In genomic region chr5:61332369-61332745, GRCh38 we compare ENCODE assay signal across 8 cellular contexts. TPM values are rescaled to one million over a fixed set of nuclear protein-coding genes. Genes with fewer than 3 reads are reported as not detected.
A peak's percentile ranks its signal among the peaks of the same experiment; 100 is the strongest.
DNase-seq lines count a peak whose midpoint lies in the region; ATAC-seq and TF ChIP-seq lines count a peak whose summit lies in the region.

No MANE protein-coding gene starts in this region.

- peaks cover 0 to 2% (median 0%) of the 10 kb centered on the region in 3 donors for H3K27me3 Mint-ChIP-seq in CD14-positive monocyte (ENCODE audit: low read depth in 3 of 3)

- H3K27ac Mint-ChIP-seq in CD14-positive monocyte, result peak overlapping the region; percentile 71 to 94 (median 88)

- no peak for DNase-seq in CD14-positive monocyte (ENCODE audit: low spot score)
- DNase-seq in Peyer's patch, result peak; percentile 37 to 75 (median 70)
- no peak for DNase-seq in brain microvascular endothelial cell
- DNase-seq in stomach, result peak; percentile 41

- intact Hi-C loops in CD14-positive monocyte (cut with micrococcal nuclease), result loop anchor here (5.0 to 10.0 kb wide), 4 partner anchors 55 to 278 kb away; partner anchors contain the start of gene SMIM15 (in 1 of the 2)
- intact Hi-C loops in stomach (cut with DNase I; ENCODE audit: low total_unique reads), result loop anchor here (5.0 kb wide), 1 partner anchor 75 kb away; no protein-coding TSS in a partner anchor

- 0 to 2% (median 0%) methylated on average over 12 to 60 of the region's 64 CpGs for WGBS in stomach, 5 donors

- TF ChIP-seq CTCF in CD14-positive monocyte (IDR thresholded peaks at IDR 0.05), result no peak
- no peak for TF ChIP-seq CTCF in Peyer's patch (IDR thresholded peaks at IDR 0.05)
- TF ChIP-seq CTCF in brain microvascular endothelial cell (IDR thresholded peaks at IDR 0.05; ENCODE audit: low read depth, low read length, missing control alignments), result no peak
- no peak for TF ChIP-seq CTCF in stomach (IDR thresholded peaks at IDR 0.05)

- peaks cover 32 to 42% of the 10 kb centered on the region in 2 donors for H3K36me3 Mint-ChIP-seq in CD14-positive monocyte

- H3K27me3 ChIP-seq in Peyer's patch (no peaks in the 10 kb centered on the region), brain microvascular endothelial cell (replicated peaks) (no peaks in the 10 kb centered on the region), layer of hippocampus (ENCODE audit: control insufficient read depth, insufficient read depth, low read length) (no peaks in the 10 kb centered on the region), stomach (no peaks in the 10 kb centered on the region)

- H3K9me3 ChIP-seq in Peyer's patch, result no peaks in the 10 kb centered on the region
- H3K9me3 ChIP-seq in stomach, result no peaks in the 10 kb centered on the region

- in situ Hi-C loops in brain microvascular endothelial cell (cut with HindIII; ENCODE audit: low pct_ligation_motif_present, low sequenced_read_pairs), result no loop called here

- ATAC-seq in GM19328 (IDR thresholded peaks at IDR 0.05; ENCODE audit: unreplicated experiment), result peak; percentile 6
- no peak for ATAC-seq in HG03196 (IDR thresholded peaks at IDR 0.05; ENCODE audit: unreplicated experiment)
- no peak for ATAC-seq in HG02970 (IDR thresholded peaks at IDR 0.05; ENCODE audit: low FRiP score, unreplicated experiment)

- H3K4me3 ChIP-seq in Peyer's patch (peak overlapping the region; percentile 86 to 92 (median 90)), brain microvascular endothelial cell (ENCODE audit: low read depth, low read length) (peak overlapping the region; percentile 84), stomach (peak overlapping the region; percentile 83 to 96 (median 94))

- peak overlapping the region; percentile 72 to 84 for H3K4me3 Mint-ChIP-seq in CD14-positive monocyte

- H3K27ac ChIP-seq in Peyer's patch (peak overlapping the region; percentile 73 to 97 (median 89)), brain microvascular endothelial cell (peak overlapping the region; percentile 85), layer of hippocampus (ENCODE audit: low read depth, low read length) (peak overlapping the region; percentile 68), stomach (peak overlapping the region; percentile 72 to 97 (median 94))

- H3K4me1 ChIP-seq in Peyer's patch, result peaks cover 0 to 34% (median 6%) of the 10 kb centered on the region in 4 donors
- H3K4me1 ChIP-seq in stomach, result peaks cover 24 to 57% (median 47%) of the 10 kb centered on the region in 4 donors

- no peak for TF ChIP-seq POLR2A in Peyer's patch (IDR thresholded peaks at IDR 0.05)
- TF ChIP-seq POLR2A in stomach (IDR thresholded peaks at IDR 0.05), result no peak

- peaks cover 3 to 10% (median 8%) of the 10 kb centered on the region in 7 donors for H3K9me3 Mint-ChIP-seq in CD14-positive monocyte

- TF ChIP-seq EP300 in stomach (IDR thresholded peaks at IDR 0.05), result no peak

- H3K4me1 Mint-ChIP-seq in CD14-positive monocyte, result peaks cover 58% of the 10 kb centered on the region

- no peaks in the 10 kb centered on the region for H3K36me3 ChIP-seq in Peyer's patch
- peaks cover 4% of the 10 kb centered on the region for H3K36me3 ChIP-seq in brain microvascular endothelial cell (replicated peaks)
- H3K36me3 ChIP-seq in stomach, result no peaks in the 10 kb centered on the region

RNA-seq across cellular contexts. Expression of gene ZSWIM6, which starts 0.3 kb away (rescaled TPM):
- 1 to 10 TPM; 1.7 to 2.7 TPM for polyA plus RNA-seq in CD14-positive monocyte
- 10 to 100 TPM; 13.3 to 19.4 (median 16.0) TPM for total RNA-seq in Peyer's patch
- total RNA-seq in stomach, result 10 to 100 TPM; 14.5 to 39.3 (median 24.8) TPM
- 1 to 10 TPM; 2.9 to 4.6 (median 4.3) TPM for polyA plus RNA-seq in stomach

Comparison
In these comparisons a context has a peak if more than half of its experiments do, and no peak if none do; other contexts are left out.
1. DNase-seq: peak in Peyer's patch (3 of 3) and stomach (single experiment); none in CD14-positive monocyte (single experiment) and brain microvascular endothelial cell (single experiment).
2. Peak in every context shown above with its lines, with median percentiles within 50 percentile points of each other: H3K27ac ChIP-seq and H3K4me3 ChIP-seq.